ENCODE assay signal across 30 cellular contexts in the genomic region with DNA sequence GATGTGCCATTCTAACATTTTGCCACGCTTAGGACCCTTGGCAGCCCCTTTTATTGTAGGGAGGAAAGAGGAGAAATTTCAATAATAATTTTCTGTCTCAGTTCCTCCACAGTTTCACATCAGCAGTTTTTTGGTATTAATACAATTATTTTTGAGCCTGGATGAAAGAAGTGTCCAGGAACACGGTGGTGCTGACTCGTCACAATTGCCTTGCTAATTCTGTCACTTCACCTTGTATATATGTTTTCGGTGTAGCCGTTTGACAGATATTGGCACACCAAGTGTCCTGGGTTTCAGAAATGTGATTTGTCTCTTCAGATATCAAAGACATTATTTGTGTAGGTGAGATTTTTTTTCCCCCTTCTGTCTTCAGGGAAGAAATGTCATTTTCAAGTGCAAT.
"Had no signal": no experiment of that assay in that cellular context is flagged by ENCODE, and none has a peak within 500 bp of the region (broad histone marks: within the 10 kb centered on the region; RNA-seq: fewer than 3 reads in every experiment).

No MANE protein-coding gene starts in this region.

- H3K27me3 Mint-ChIP-seq: activated CD8-positive, alpha-beta T cell treated with anti-CD3 and anti-CD28 coated beads for 36 hours; activated naive CD8-positive, alpha-beta T cell; activated T-helper 17 cell treated with anti-CD3 and anti-CD28 coated beads, Interleukin-2, amount 50 U/mL, for 72 hours; central memory CD8-positive, alpha-beta T cell; dendritic cell treated with granulocyte-macrophage colony-stimulating factor and Interleukin-4, amounts not matched to agents 40 ng/mL and 50 ng/mL, for 4 days; effector memory CD8-positive, alpha-beta T cell had no signal

- H3K4me1 ChIP-seq: gastrocnemius medialis had no signal

- H3K27ac Mint-ChIP-seq: activated CD8-positive, alpha-beta T cell treated with anti-CD3 and anti-CD28 coated beads for 36 hours; activated naive CD8-positive, alpha-beta T cell; activated T-helper 17 cell treated with anti-CD3 and anti-CD28 coated beads, Interleukin-2, amount 50 U/mL, for 72 hours; effector memory CD8-positive, alpha-beta T cell had no signal

- H3K4me1 Mint-ChIP-seq: activated T-helper 17 cell treated with anti-CD3 and anti-CD28 coated beads, Interleukin-2, amount 50 U/mL, for 72 hours; central memory CD8-positive, alpha-beta T cell had no signal

- ATAC-seq: activated CD8-positive, alpha-beta T cell treated with anti-CD3 and anti-CD28 coated beads for 36 hours; activated T-cell treated with anti-CD3 and anti-CD28 coated beads, Interleukin-2, amount 50 U/mL, for 4 hours; activated T-helper 17 cell treated with anti-CD3 and anti-CD28 coated beads, Interleukin-2, amount 50 U/mL, for 72 hours; effector memory CD8-positive, alpha-beta T cell; foreskin keratinocyte; gastrocnemius medialis; heart right ventricle had no signal

- H3K4me3 Mint-ChIP-seq: activated CD8-positive, alpha-beta T cell treated with anti-CD3 and anti-CD28 coated beads for 36 hours; activated naive CD8-positive, alpha-beta T cell; activated T-cell treated with anti-CD3 and anti-CD28 coated beads, Interleukin-2, amount 50 U/mL, for 4 hours; activated T-helper 17 cell treated with anti-CD3 and anti-CD28 coated beads, Interleukin-2, amount 50 U/mL, for 72 hours; central memory CD8-positive, alpha-beta T cell; dendritic cell treated with granulocyte-macrophage colony-stimulating factor and Interleukin-4, amounts not matched to agents 40 ng/mL and 50 ng/mL, for 4 days; effector memory CD8-positive, alpha-beta T cell had no signal

- H3K4me3 ChIP-seq: coronary artery, esophagus muscularis mucosa, gastrocnemius medialis, heart right ventricle had no signal

- H3K9me3 ChIP-seq: esophagus muscularis mucosa, gastrocnemius medialis, heart right ventricle had no signal

- H3K27me3 ChIP-seq: brain microvascular endothelial cell, esophagus muscularis mucosa, foreskin keratinocyte, gastrocnemius medialis, heart right ventricle had no signal

- FAIRE-seq: astrocyte, bronchial epithelial cell had no signal

- H3K9me3 Mint-ChIP-seq: activated CD8-positive, alpha-beta T cell treated with anti-CD3 and anti-CD28 coated beads for 36 hours; activated T-cell treated with anti-CD3 and anti-CD28 coated beads, Interleukin-2, amount 50 U/mL, for 4 hours; activated T-helper 17 cell treated with anti-CD3 and anti-CD28 coated beads, Interleukin-2, amount 50 U/mL, for 72 hours; central memory CD8-positive, alpha-beta T cell; dendritic cell treated with granulocyte-macrophage colony-stimulating factor and Interleukin-4, amounts not matched to agents 40 ng/mL and 50 ng/mL, for 4 days; effector memory CD8-positive, alpha-beta T cell had no signal

- H3K27ac ChIP-seq: brain microvascular endothelial cell, coronary artery, esophagus muscularis mucosa, foreskin keratinocyte, gastrocnemius medialis, heart right ventricle had no signal

- DNase-seq: activated CD4-positive, alpha-beta T cell treated with anti-CD3 and anti-CD28 coated beads for 4 hours; activated CD4-positive, alpha-beta T cell treated with anti-CD3 and anti-CD28 coated beads, Interleukin-2, amount 50 U/mL, for 1 hour; activated CD4-positive, alpha-beta T cell treated with anti-CD3 and anti-CD28 coated beads, Interleukin-2, amount 50 U/mL, for 48 hours; activated CD4-positive, CD25-positive, alpha-beta regulatory T cell; activated CD4-positive, CD25-positive, alpha-beta regulatory T cell treated with anti-CD3 and anti-CD28 coated beads, Interleukin-2, amount 50 U/mL, for 72 hours; activated CD8-positive, alpha-beta memory T cell treated with anti-CD3 and anti-CD28 coated beads for 24 hours; activated CD8-positive, alpha-beta T cell treated with anti-CD3 and anti-CD28 coated beads for 36 hours; activated effector memory CD4-positive, alpha-beta T cell treated with Interleukin-2 at 50 U/mL for 16 hours; activated gamma-delta T cell treated with Interleukin-2 at 50 U/mL for 16 hours; activated naive CD4-positive, alpha-beta T cell treated with anti-CD3 and anti-CD28 coated beads, Interleukin-2, amount 50 U/mL, for 16 hours; activated naive CD4-positive, alpha-beta T cell treated with Interleukin-2 at 50 U/mL for 16 hours; activated T-cell treated with anti-CD3 and anti-CD28 coated beads, Interleukin-2, amount 50 U/mL, for 4 hours; amniotic stem cell; anterior cingulate cortex; brain microvascular endothelial cell; effector CD4-positive, alpha-beta T cell; effector memory CD8-positive, alpha-beta T cell; erythroblast; foreskin keratinocyte; gastrocnemius medialis; heart right ventricle; T-helper 2 cell had no signal
